In the genomic region with DNA sequence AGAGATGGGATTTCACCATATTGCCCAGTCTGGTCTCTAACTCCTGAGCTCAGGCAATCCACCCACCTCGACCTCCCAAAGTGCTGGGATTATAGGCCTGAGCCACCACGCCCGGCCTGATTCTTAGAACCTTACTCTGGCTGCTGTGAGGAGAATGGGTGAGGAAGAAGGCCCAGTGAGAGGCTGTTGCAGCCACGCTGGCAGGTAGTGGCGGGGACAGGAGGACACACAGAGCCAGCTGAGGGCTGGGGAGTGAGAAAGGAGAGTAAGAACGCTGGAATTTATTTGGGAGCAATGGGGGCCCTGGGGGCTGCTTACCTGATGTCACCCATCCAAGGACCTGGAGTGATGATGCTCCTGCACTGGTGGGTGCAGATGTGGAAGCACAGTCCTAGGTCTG, we compare ENCODE assay signal across 28 cellular contexts.
"Had no signal": no experiment of that assay in that cellular context is flagged by ENCODE, and none has a peak within 500 bp of the region (broad histone marks: within the 10 kb centered on the region; RNA-seq: fewer than 3 reads in every experiment).

No MANE protein-coding gene starts in this region.

- H3K4me3 ChIP-seq: colonic mucosa, coronary artery, dorsolateral prefrontal cortex, esophagus muscularis mucosa, esophagus squamous epithelium, gastrocnemius medialis, gastroesophageal sphincter, heart left ventricle, heart right ventricle had no signal

- H3K9me3 Mint-ChIP-seq: dendritic cell treated with granulocyte-macrophage colony-stimulating factor and Interleukin-4, amounts not matched to agents 40 ng/mL and 50 ng/mL, for 4 days had no signal

- H3K27me3 ChIP-seq: colonic mucosa, gastrocnemius medialis had no signal

- H3K36me3 ChIP-seq: colonic mucosa, esophagus muscularis mucosa, esophagus squamous epithelium, gastrocnemius medialis, gastroesophageal sphincter, heart left ventricle, heart right ventricle had no signal

- H3K4me3 Mint-ChIP-seq: dendritic cell treated with granulocyte-macrophage colony-stimulating factor and Interleukin-4, amounts not matched to agents 40 ng/mL and 50 ng/mL, for 4 days; effector memory CD8-positive, alpha-beta T cell; endodermal cell had no signal

- H3K27ac Mint-ChIP-seq: dendritic cell treated with granulocyte-macrophage colony-stimulating factor and Interleukin-4, amounts not matched to agents 40 ng/mL and 50 ng/mL, for 4 days; effector memory CD8-positive, alpha-beta T cell had no signal

- ATAC-seq: effector memory CD8-positive, alpha-beta T cell; esophagus mucosa; foreskin keratinocyte; gastrocnemius medialis; gastroesophageal sphincter; heart left ventricle; heart right ventricle had no signal

- H3K4me1 ChIP-seq: colonic mucosa, esophagus muscularis mucosa, esophagus squamous epithelium, foreskin keratinocyte, gastrocnemius medialis, gastroesophageal sphincter, heart left ventricle, heart right ventricle had no signal

- FAIRE-seq: colon, endometrium, endothelial cell of umbilical vein, frontal cortex had no signal

- H3K9me3 ChIP-seq: colonic mucosa, esophagus muscularis mucosa, esophagus squamous epithelium, gastrocnemius medialis had no signal

- H3K27ac ChIP-seq: colonic mucosa, coronary artery, dorsolateral prefrontal cortex, epithelial cell of prostate, esophagus muscularis mucosa, esophagus squamous epithelium, foreskin keratinocyte, gastrocnemius medialis, gastroesophageal sphincter, heart left ventricle, heart right ventricle had no signal

- DNase-seq: colonic mucosa; cortex of kidney; dermis blood vessel endothelial cell; dorsolateral prefrontal cortex; effector CD4-positive, alpha-beta T cell; effector CD8-positive, alpha-beta T cell; effector memory CD4-positive, alpha-beta T cell; effector memory CD8-positive, alpha-beta T cell; endodermal cell; erythroblast; esophagus squamous epithelium; foreskin fibroblast; foreskin keratinocyte; foreskin melanocyte; gastrocnemius medialis; glutamatergic neuron; heart left ventricle; heart right ventricle had no signal
